ENCODE assay signal across 1 cellular context in genomic region chr10:132492323-132493035, GRCh38.
TF ChIP-seq lines count a peak whose summit lies in the region.

No MANE protein-coding gene starts in this region.

TF ChIP-seq in HepG2, 621 proteins besides CTCF, POLR2A, EP300 and RAD21:
- TF ChIP-seq ZNF687 (CRISPR knock-in tag; IDR thresholded peaks at IDR 0.05) (0 out of 2 replicates have a peak, but pooled peaks have one; percentile 10), ZFYVE20 (CRISPR knock-in tag; IDR thresholded peaks at IDR 0.05; ENCODE audit: borderline replicate concordance, low read depth) (no peak)
- TF ChIP-seq, protein P1, sequence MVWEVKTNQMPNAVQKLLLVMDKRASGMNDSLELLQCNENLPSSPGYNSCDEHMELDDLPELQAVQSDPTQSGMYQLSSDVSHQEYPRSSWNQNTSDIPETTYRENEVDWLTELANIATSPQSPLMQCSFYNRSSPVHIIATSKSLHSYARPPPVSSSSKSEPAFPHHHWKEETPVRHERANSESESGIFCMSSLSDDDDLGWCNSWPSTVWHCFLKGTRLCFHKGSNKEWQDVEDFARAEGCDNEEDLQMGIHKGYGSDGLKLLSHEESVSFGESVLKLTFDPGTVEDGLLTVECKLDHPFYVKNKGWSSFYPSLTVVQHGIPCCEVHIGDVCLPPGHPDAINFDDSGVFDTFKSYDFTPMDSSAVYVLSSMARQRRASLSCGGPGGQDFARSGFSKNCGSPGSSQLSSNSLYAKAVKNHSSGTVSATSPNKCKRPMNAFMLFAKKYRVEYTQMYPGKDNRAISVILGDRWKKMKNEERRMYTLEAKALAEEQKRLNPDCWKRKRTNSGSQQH (CRISPR knock-in tag; IDR thresholded peaks at IDR 0.05; ENCODE audit: low read depth): no peak
